In the genomic region with DNA sequence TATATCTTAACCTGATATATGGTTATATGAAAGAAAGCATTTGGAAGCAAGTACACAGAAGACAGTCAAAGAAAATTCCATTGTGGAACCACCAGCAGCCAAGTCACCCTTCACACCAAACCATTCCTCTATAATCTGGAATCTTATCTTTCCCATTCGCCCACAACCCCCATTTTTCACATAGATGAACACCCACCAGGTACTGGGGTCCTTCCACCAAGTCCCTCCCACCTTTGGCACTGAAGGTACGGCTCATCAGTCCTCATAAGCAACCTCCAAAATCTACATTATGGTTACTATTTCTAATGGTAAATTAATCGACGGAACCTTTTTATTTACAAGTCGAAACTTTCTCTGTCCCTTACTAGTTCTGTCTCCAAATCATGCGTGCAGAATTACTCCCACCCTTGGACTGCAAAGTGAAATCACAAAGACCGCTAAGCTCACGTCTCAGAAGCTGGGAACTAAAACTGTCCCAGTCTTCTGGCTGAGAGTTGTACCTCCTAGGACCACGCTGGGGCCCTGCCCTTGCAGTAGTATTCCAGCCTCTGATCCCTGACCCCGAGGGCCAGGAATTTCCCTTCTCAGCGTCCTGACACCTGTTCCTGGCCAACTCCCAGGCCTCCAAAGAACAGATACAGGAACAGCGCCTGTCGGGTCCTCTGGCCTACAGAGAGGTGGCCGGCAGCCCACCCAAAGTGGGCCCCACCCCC, we compare ENCODE assay signal across 8 cellular contexts. TPM values are rescaled to one million over a fixed set of nuclear protein-coding genes. Genes with fewer than 3 reads are reported as not detected.
A peak's percentile ranks its signal among the peaks of the same experiment; 100 is the strongest.
DNase-seq lines count a peak whose midpoint lies in the region; ATAC-seq and TF ChIP-seq lines count a peak whose summit lies in the region.

No MANE protein-coding gene starts in this region.

- H3K36me3 ChIP-seq in NT2/D1 (ENCODE audit: insufficient read depth, insufficient read length, low read length) (peaks cover 37% of the 10 kb centered on the region), colonic mucosa (no peaks in the 10 kb centered on the region), lower lobe of right lung (peaks cover 8% of the 10 kb centered on the region), tibial nerve (peaks cover 0 to 25% (median 0%) of the 10 kb centered on the region in 3 donors)

- WGBS in tibial nerve, 2 donors, result 16 to 30% methylated on average over 9 to 14 of the region's 14 CpGs

- H3K27me3 ChIP-seq in NT2/D1 (ENCODE audit: insufficient read depth, insufficient read length), result no peaks in the 10 kb centered on the region
- no peaks in the 10 kb centered on the region for H3K27me3 ChIP-seq in colonic mucosa
- no peaks in the 10 kb centered on the region for H3K27me3 ChIP-seq in lower lobe of right lung (ENCODE audit: low read depth)
- no peaks in the 10 kb centered on the region for H3K27me3 ChIP-seq in tibial nerve

- no peak for TF ChIP-seq EP300 in tibial nerve (IDR thresholded peaks at IDR 0.05)

- ATAC-seq in Right ventricle myocardium inferior (peak; percentile 17), HG02938 (IDR thresholded peaks at IDR 0.05; ENCODE audit: unreplicated experiment) (peak; percentile 24), lower lobe of right lung (peak; percentile 39 to 61), GM19328 (IDR thresholded peaks at IDR 0.05; ENCODE audit: unreplicated experiment) (no peak)

- H3K27ac ChIP-seq in colonic mucosa (peak overlapping the region; percentile 55), lower lobe of right lung (peak overlapping the region; percentile 86), tibial nerve (peak overlapping the region; percentile 77 to 84 (median 80))

- H3K4me3 ChIP-seq in NT2/D1 (ENCODE audit: insufficient read length, low read depth) (peak overlapping the region; percentile 92), colonic mucosa (peak overlapping the region; percentile 67), lower lobe of right lung (peak overlapping the region; percentile 88), tibial nerve (peak overlapping the region; percentile 66 to 89 (median 78))

- H3K4me1 ChIP-seq in NT2/D1 (ENCODE audit: insufficient read depth, insufficient read length), result peaks cover 2% of the 10 kb centered on the region
- H3K4me1 ChIP-seq in colonic mucosa, result peaks cover 9% of the 10 kb centered on the region
- H3K4me1 ChIP-seq in lower lobe of right lung, result peaks cover 18% of the 10 kb centered on the region
- peaks cover 0 to 19% (median 3%) of the 10 kb centered on the region in 4 donors for H3K4me1 ChIP-seq in tibial nerve

- no peak for TF ChIP-seq POLR2A in tibial nerve (IDR thresholded peaks at IDR 0.05)

- intact Hi-C loops in Right ventricle myocardium inferior (cut with DNase I) (loop anchor here (2.0 kb wide), 1 partner anchor 283 kb away; the partner anchor contains the start of gene SP3), cardiac septum (cut with DNase I) (loop anchor here (2.0 to 10.0 kb wide), 2 partner anchors 87 to 213 kb away; partner anchors contain the start of gene SP9), colonic mucosa (cut with DNase I) (no loop called here), lower lobe of right lung (cut with DNase I) (no loop called here)

- DNase-seq in Right ventricle myocardium inferior (ENCODE audit: missing footprints), result peak; percentile 64
- DNase-seq in cardiac septum (ENCODE audit: low spot score), result no peak
- no peak for DNase-seq in NT2/D1 (ENCODE audit: low read depth, low spot score)
- DNase-seq in colonic mucosa, result peak; percentile 44
- no peak for DNase-seq in lower lobe of right lung
- peak in 1 of 2 donors; percentile 8 for DNase-seq in tibial nerve (ENCODE audit: low spot score in 2 of 2)

- H3K9me3 ChIP-seq in NT2/D1 (ENCODE audit: insufficient read depth, low read length) (no peaks in the 10 kb centered on the region), colonic mucosa (no peaks in the 10 kb centered on the region), lower lobe of right lung (no peaks in the 10 kb centered on the region), tibial nerve (no peaks in the 10 kb centered on the region)

- TF ChIP-seq CTCF in colonic mucosa (IDR thresholded peaks at IDR 0.05), result no peak
- TF ChIP-seq CTCF in lower lobe of right lung (IDR thresholded peaks at IDR 0.05), result no peak
- TF ChIP-seq CTCF in tibial nerve (IDR thresholded peaks at IDR 0.05), result no peak

- H3K9ac ChIP-seq in NT2/D1 (ENCODE audit: insufficient read length, low read depth) (peak overlapping the region; percentile 95), colonic mucosa (ENCODE audit: low read depth in 2 of 2, low read length in 2 of 2) (peak overlapping the region; percentile 29 to 85)

RNA-seq across cellular contexts. Expression of gene OLA1, which starts 0.7 kb away (rescaled TPM):
- total RNA-seq in Right ventricle myocardium inferior (75.5 TPM), cardiac septum (51.2 TPM), colonic mucosa (10 to 100 TPM; 75.6 to 92.8 TPM), lower lobe of right lung (49.8 TPM), tibial nerve (10 to 100 TPM; 32.0 to 69.0 (median 45.5) TPM)

Comparison
In these comparisons a context has a peak if more than half of its experiments do, and no peak if none do; other contexts are left out.
1. DNase-seq: peak in Right ventricle myocardium inferior (single experiment) and colonic mucosa (single experiment); none in cardiac septum (single experiment), NT2/D1 (single experiment) and lower lobe of right lung (single experiment).
2. intact Hi-C loops: an anchor here in Right ventricle myocardium inferior (2.0 kb wide) and cardiac septum (2.0 to 10.0 kb wide); none called in colonic mucosa and lower lobe of right lung.
3. Peak in every context shown above with its lines, with median percentiles within 50 percentile points of each other: H3K4me3 ChIP-seq and H3K27ac ChIP-seq.